ENCODE assay signal across 1 cellular context in genomic region chr6:43369174-43370002, GRCh38.
TF ChIP-seq lines count a peak whose summit lies in the region.

TSS of gene ZNF318 (minus strand) at chr6:43369647. CDS start at chr6:43369365, 282 bp downstream.

TF ChIP-seq in HepG2, 621 proteins besides CTCF, POLR2A, EP300 and RAD21 (continued from another document and continues in another):
- no peak for TF ChIP-seq ZNF646 (CRISPR knock-in tag; IDR thresholded peaks at IDR 0.05)
- peak; percentile 73 for TF ChIP-seq ZFP91 (CRISPR knock-in tag; IDR thresholded peaks at IDR 0.05; ENCODE audit: borderline replicate concordance)
- TF ChIP-seq HIVEP1 (CRISPR knock-in tag; IDR thresholded peaks at IDR 0.05) = peak; percentile 85; the same call in 1 of the 2 replicates
- no peak for TF ChIP-seq NONO (IDR thresholded peaks at IDR 0.05)
- no peak; the same call in 1 of the 2 replicates for TF ChIP-seq NONO (CRISPR knock-in tag; conservative IDR thresholded peaks at IDR 0.05)
- TF ChIP-seq CREB3 (CRISPR knock-in tag; IDR thresholded peaks at IDR 0.05) = no peak
- TF ChIP-seq ZNF513 (CRISPR knock-in tag; conservative IDR thresholded peaks at IDR 0.05) = no peak
- TF ChIP-seq NFKBIZ (CRISPR knock-in tag; IDR thresholded peaks at IDR 0.05) = 0 out of 2 replicates have a peak, but pooled peaks have one; percentile 27
- no peak for TF ChIP-seq KDM1A (CRISPR knock-in tag; IDR thresholded peaks at IDR 0.05)
- peak; percentile 93 for TF ChIP-seq MAZ (IDR thresholded peaks at IDR 0.05; ENCODE audit: borderline replicate concordance, low read depth, low read length)
- peak; percentile 86 for TF ChIP-seq MAZ (CRISPR knock-in tag; IDR thresholded peaks at IDR 0.05; ENCODE audit: low read depth)
- TF ChIP-seq PRPF4 (IDR thresholded peaks at IDR 0.05; ENCODE audit: low read depth, low read length, poor library complexity, severe bottlenecking) = peak; percentile 75
- no peak for TF ChIP-seq TRIM24 (CRISPR knock-in tag; IDR thresholded peaks at IDR 0.05)
- no peak for TF ChIP-seq SP1 (IDR thresholded peaks at IDR 0.05)
- peak; percentile 74 for TF ChIP-seq SP1 (CRISPR knock-in tag; IDR thresholded peaks at IDR 0.05)
- TF ChIP-seq KAT8 (CRISPR knock-in tag; IDR thresholded peaks at IDR 0.05) = peak; percentile 94
- TF ChIP-seq MIER3 (CRISPR knock-in tag; IDR thresholded peaks at IDR 0.05; ENCODE audit: borderline replicate concordance) = 0 out of 2 replicates have a peak, but pooled peaks have one; percentile 13
- no peak for TF ChIP-seq ZBTB42 (CRISPR knock-in tag; IDR thresholded peaks at IDR 0.05)
- no peak for TF ChIP-seq ZNF781 (CRISPR knock-in tag; IDR thresholded peaks at IDR 0.05; ENCODE audit: borderline replicate concordance, not compliant biosample characterization)
- peak; percentile 50; the same call in 1 of the 2 replicates for TF ChIP-seq BRD4 (CRISPR knock-in tag; IDR thresholded peaks at IDR 0.05)
- TF ChIP-seq DMTF1 (CRISPR knock-in tag; IDR thresholded peaks at IDR 0.05) = no peak
- TF ChIP-seq MYC (CRISPR knock-in tag; IDR thresholded peaks at IDR 0.05; ENCODE audit: borderline replicate concordance) = peak; percentile 83
- peak; percentile 61 for TF ChIP-seq GATAD2A (CRISPR knock-in tag; IDR thresholded peaks at IDR 0.05)
- peak; percentile 22; the same call in 1 of the 2 replicates for TF ChIP-seq RCOR2 (CRISPR knock-in tag; IDR thresholded peaks at IDR 0.05)
- TF ChIP-seq MEIS1 (CRISPR knock-in tag; IDR thresholded peaks at IDR 0.05; ENCODE audit: borderline replicate concordance) = no peak
- TF ChIP-seq ZNF772 (CRISPR knock-in tag; IDR thresholded peaks at IDR 0.05) = peak; percentile 58; the same call in 1 of the 2 replicates
- peak; percentile 59 for TF ChIP-seq NR2C2 (CRISPR knock-in tag; IDR thresholded peaks at IDR 0.05; ENCODE audit: borderline replicate concordance)
- no peak for TF ChIP-seq ZNF570 (CRISPR knock-in tag; IDR thresholded peaks at IDR 0.05; ENCODE audit: borderline replicate concordance)
- TF ChIP-seq E2F2 (CRISPR knock-in tag; IDR thresholded peaks at IDR 0.05; ENCODE audit: borderline replicate concordance) = peak; percentile 44; the same call in 1 of the 2 replicates
- peak; percentile 44; the same call in 1 of the 2 replicates for TF ChIP-seq CHD4 (IDR thresholded peaks at IDR 0.05; ENCODE audit: borderline replicate concordance, low read length)
- TF ChIP-seq ZNF143 (CRISPR knock-in tag; IDR thresholded peaks at IDR 0.05) = no peak; the same call in 1 of the 2 replicates
- TF ChIP-seq NR2F6 (IDR thresholded peaks at IDR 0.05) = peak; percentile 51
- TF ChIP-seq NR2F6 (CRISPR knock-in tag; IDR thresholded peaks at IDR 0.05) = peak; percentile 64; the same call in 1 of the 2 replicates
- 0 out of 2 replicates have a peak, but pooled peaks have one; percentile 46 for TF ChIP-seq KLF11 (CRISPR knock-in tag; IDR thresholded peaks at IDR 0.05)
- no peak for TF ChIP-seq TMF1 (CRISPR knock-in tag; IDR thresholded peaks at IDR 0.05; ENCODE audit: low read depth)
- peak; percentile 65; the same call in 1 of the 2 replicates for TF ChIP-seq ZSCAN9 (CRISPR knock-in tag; IDR thresholded peaks at IDR 0.05; ENCODE audit: borderline replicate concordance)
- peak; percentile 77; the same call in 1 of the 2 replicates for TF ChIP-seq KMT2B (CRISPR knock-in tag; IDR thresholded peaks at IDR 0.05)
- 0 out of 2 replicates have a peak, but pooled peaks have one; percentile 17 for TF ChIP-seq ZNF550 (CRISPR knock-in tag; IDR thresholded peaks at IDR 0.05; ENCODE audit: borderline replicate concordance)
- peak; percentile 79 for TF ChIP-seq THAP9 (CRISPR knock-in tag; IDR thresholded peaks at IDR 0.05; ENCODE audit: borderline replicate concordance)
- 0 out of 2 replicates have a peak, but pooled peaks have one; percentile 31 for TF ChIP-seq ATF2 (CRISPR knock-in tag; IDR thresholded peaks at IDR 0.05)
- peak; percentile 66 for TF ChIP-seq HNF1B (CRISPR knock-in tag; IDR thresholded peaks at IDR 0.05)
